1 cellular context compared by ENCODE assay signal in the genomic region with DNA sequence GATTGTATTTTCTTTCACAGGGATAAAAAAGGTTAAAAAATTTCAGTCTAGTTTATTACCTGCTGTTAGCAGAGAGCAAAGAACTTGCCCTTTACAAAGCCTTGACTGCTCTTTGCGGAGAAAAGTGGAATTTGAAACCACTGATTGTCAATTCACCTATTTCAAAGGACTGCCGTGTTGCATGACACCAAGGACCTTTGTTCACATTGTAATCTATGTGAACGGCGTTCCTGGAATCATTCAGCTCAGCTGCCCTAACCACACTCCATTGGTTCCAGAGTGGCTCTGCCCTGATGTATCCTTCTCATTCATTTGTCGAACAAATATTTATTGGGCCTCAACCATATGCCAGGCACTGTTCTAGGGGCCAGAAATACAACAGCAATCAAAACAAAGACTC.
A peak's percentile ranks its signal among the peaks of the same experiment; 100 is the strongest.
TF ChIP-seq lines count a peak whose summit lies in the region.

No MANE protein-coding gene starts in this region.

TF ChIP-seq in HepG2, 621 proteins besides CTCF, POLR2A, EP300 and RAD21 (continued from another document and continues in another):
- TF ChIP-seq, protein P1, sequence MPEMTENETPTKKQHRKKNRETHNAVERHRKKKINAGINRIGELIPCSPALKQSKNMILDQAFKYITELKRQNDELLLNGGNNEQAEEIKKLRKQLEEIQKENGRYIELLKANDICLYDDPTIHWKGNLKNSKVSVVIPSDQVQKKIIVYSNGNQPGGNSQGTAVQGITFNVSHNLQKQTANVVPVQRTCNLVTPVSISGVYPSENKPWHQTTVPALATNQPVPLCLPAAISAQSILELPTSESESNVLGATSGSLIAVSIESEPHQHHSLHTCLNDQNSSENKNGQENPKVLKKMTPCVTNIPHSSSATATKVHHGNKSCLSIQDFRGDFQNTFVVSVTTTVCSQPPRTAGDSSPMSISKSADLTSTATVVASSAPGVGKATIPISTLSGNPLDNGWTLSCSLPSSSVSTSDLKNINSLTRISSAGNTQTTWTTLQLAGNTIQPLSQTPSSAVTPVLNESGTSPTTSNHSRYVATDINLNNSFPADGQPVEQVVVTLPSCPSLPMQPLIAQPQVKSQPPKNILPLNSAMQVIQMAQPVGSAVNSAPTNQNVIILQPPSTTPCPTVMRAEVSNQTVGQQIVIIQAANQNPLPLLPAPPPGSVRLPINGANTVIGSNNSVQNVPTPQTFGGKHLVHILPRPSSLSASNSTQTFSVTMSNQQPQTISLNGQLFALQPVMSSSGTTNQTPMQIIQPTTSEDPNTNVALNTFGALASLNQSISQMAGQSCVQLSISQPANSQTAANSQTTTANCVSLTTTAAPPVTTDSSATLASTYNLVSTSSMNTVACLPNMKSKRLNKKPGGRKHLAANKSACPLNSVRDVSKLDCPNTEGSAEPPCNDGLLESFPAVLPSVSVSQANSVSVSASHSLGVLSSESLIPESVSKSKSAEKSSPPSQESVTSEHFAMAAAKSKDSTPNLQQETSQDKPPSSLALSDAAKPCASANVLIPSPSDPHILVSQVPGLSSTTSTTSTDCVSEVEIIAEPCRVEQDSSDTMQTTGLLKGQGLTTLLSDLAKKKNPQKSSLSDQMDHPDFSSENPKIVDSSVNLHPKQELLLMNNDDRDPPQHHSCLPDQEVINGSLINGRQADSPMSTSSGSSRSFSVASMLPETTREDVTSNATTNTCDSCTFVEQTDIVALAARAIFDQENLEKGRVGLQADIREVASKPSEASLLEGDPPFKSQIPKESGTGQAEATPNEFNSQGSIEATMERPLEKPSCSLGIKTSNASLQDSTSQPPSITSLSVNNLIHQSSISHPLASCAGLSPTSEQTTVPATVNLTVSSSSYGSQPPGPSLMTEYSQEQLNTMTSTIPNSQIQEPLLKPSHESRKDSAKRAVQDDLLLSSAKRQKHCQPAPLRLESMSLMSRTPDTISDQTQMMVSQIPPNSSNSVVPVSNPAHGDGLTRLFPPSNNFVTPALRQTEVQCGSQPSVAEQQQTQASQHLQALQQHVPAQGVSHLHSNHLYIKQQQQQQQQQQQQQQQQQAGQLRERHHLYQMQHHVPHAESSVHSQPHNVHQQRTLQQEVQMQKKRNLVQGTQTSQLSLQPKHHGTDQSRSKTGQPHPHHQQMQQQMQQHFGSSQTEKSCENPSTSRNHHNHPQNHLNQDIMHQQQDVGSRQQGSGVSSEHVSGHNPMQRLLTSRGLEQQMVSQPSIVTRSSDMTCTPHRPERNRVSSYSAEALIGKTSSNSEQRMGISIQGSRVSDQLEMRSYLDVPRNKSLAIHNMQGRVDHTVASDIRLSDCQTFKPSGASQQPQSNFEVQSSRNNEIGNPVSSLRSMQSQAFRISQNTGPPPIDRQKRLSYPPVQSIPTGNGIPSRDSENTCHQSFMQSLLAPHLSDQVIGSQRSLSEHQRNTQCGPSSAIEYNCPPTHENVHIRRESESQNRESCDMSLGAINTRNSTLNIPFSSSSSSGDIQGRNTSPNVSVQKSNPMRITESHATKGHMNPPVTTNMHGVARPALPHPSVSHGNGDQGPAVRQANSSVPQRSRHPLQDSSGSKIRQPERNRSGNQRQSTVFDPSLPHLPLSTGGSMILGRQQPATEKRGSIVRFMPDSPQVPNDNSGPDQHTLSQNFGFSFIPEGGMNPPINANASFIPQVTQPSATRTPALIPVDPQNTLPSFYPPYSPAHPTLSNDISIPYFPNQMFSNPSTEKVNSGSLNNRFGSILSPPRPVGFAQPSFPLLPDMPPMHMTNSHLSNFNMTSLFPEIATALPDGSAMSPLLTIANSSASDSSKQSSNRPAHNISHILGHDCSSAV (CRISPR knock-in tag; IDR thresholded peaks at IDR 0.05; ENCODE audit: borderline replicate concordance) = no peak
- TF ChIP-seq ZNF260 (CRISPR knock-in tag; IDR thresholded peaks at IDR 0.05; ENCODE audit: borderline replicate concordance, low read depth) = no peak
- no peak for TF ChIP-seq ZC3H13 (CRISPR knock-in tag; IDR thresholded peaks at IDR 0.05)
- no peak for TF ChIP-seq ZNF772 (CRISPR knock-in tag; IDR thresholded peaks at IDR 0.05)
- TF ChIP-seq CEBPG (CRISPR knock-in tag; IDR thresholded peaks at IDR 0.05) = peak; percentile 70
- TF ChIP-seq, protein P2, sequence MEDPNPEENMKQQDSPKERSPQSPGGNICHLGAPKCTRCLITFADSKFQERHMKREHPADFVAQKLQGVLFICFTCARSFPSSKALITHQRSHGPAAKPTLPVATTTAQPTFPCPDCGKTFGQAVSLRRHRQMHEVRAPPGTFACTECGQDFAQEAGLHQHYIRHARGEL (CRISPR knock-in tag; IDR thresholded peaks at IDR 0.05) = no peak
- no peak for TF ChIP-seq ZNF850 (CRISPR knock-in tag; conservative IDR thresholded peaks at IDR 0.05)
- TF ChIP-seq, protein P3, sequence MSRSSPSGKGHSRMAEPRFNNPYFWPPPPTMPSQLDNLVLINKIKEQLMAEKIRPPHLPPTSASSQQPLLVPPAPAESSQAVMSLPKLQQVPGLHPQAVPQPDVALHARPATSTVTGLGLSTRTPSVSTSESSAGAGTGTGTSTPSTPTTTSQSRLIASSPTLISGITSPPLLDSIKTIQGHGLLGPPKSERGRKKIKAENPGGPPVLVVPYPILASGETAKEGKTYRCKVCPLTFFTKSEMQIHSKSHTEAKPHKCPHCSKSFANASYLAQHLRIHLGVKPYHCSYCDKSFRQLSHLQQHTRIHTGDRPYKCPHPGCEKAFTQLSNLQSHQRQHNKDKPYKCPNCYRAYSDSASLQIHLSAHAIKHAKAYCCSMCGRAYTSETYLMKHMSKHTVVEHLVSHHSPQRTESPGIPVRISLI (CRISPR knock-in tag; IDR thresholded peaks at IDR 0.05; ENCODE audit: borderline replicate concordance) = no peak
- no peak for TF ChIP-seq HES4 (CRISPR knock-in tag; IDR thresholded peaks at IDR 0.05; ENCODE audit: borderline replicate concordance)
- no peak for TF ChIP-seq RFX1 (IDR thresholded peaks at IDR 0.05)
- TF ChIP-seq, protein P4, sequence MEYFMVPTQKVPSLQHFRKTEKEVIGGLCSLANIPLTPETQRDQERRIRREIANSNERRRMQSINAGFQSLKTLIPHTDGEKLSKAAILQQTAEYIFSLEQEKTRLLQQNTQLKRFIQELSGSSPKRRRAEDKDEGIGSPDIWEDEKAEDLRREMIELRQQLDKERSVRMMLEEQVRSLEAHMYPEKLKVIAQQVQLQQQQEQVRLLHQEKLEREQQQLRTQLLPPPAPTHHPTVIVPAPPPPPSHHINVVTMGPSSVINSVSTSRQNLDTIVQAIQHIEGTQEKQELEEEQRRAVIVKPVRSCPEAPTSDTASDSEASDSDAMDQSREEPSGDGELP (IDR thresholded peaks at IDR 0.05; ENCODE audit: borderline replicate concordance, low read depth) = peak; percentile 41; the same call in 1 of the 2 replicates
- TF ChIP-seq HMGA1 (CRISPR knock-in tag; conservative IDR thresholded peaks at IDR 0.05) = no peak
- TF ChIP-seq REL (CRISPR knock-in tag; conservative IDR thresholded peaks at IDR 0.05) = no peak
- peak; percentile 42; the same call in 1 of the 2 replicates for TF ChIP-seq MEIS2 (CRISPR knock-in tag; IDR thresholded peaks at IDR 0.05)
- no peak for TF ChIP-seq ZNF24 (IDR thresholded peaks at IDR 0.05)
- TF ChIP-seq ZNF781 (CRISPR knock-in tag; IDR thresholded peaks at IDR 0.05; ENCODE audit: borderline replicate concordance, not compliant biosample characterization) = no peak
- TF ChIP-seq TARDBP (CRISPR knock-in tag; IDR thresholded peaks at IDR 0.05) = peak; percentile 51; the same call in 1 of the 2 replicates
- TF ChIP-seq RCOR2 (CRISPR knock-in tag; IDR thresholded peaks at IDR 0.05) = 0 out of 2 replicates have a peak, but pooled peaks have one; percentile 37
- no peak for TF ChIP-seq ZFY (CRISPR knock-in tag; IDR thresholded peaks at IDR 0.05)
- TF ChIP-seq JARID2 (CRISPR knock-in tag; IDR thresholded peaks at IDR 0.05; ENCODE audit: insufficient replicate concordance) = no peak
- TF ChIP-seq GATAD1 (CRISPR knock-in tag; IDR thresholded peaks at IDR 0.05) = no peak
- peak; percentile 33; the same call in 1 of the 2 replicates for TF ChIP-seq REPIN1 (CRISPR knock-in tag; IDR thresholded peaks at IDR 0.05; ENCODE audit: borderline replicate concordance, low read depth)
- no peak for TF ChIP-seq CC2D1A (CRISPR knock-in tag; IDR thresholded peaks at IDR 0.05)
- no peak for TF ChIP-seq ARID2 (CRISPR knock-in tag; IDR thresholded peaks at IDR 0.05; ENCODE audit: borderline replicate concordance)
- TF ChIP-seq, protein P5, sequence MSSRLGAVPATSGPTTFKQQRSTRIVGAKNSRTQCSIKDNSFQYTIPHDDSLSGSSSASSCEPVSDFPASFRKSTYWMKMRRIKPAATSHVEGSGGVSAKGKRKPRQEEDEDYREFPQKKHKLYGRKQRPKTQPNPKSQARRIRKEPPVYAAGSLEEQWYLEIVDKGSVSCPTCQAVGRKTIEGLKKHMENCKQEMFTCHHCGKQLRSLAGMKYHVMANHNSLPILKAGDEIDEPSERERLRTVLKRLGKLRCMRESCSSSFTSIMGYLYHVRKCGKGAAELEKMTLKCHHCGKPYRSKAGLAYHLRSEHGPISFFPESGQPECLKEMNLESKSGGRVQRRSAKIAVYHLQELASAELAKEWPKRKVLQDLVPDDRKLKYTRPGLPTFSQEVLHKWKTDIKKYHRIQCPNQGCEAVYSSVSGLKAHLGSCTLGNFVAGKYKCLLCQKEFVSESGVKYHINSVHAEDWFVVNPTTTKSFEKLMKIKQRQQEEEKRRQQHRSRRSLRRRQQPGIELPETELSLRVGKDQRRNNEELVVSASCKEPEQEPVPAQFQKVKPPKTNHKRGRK (CRISPR knock-in tag; IDR thresholded peaks at IDR 0.05) = no peak
- no peak for TF ChIP-seq ZNF530 (CRISPR knock-in tag; IDR thresholded peaks at IDR 0.05; ENCODE audit: low read depth)
- TF ChIP-seq HHEX (CRISPR knock-in tag; IDR thresholded peaks at IDR 0.05) = 0 out of 2 replicates have a peak, but pooled peaks have one; percentile 8
- TF ChIP-seq NPAS2 (CRISPR knock-in tag; IDR thresholded peaks at IDR 0.05; ENCODE audit: borderline replicate concordance) = no peak
- TF ChIP-seq, protein P6, sequence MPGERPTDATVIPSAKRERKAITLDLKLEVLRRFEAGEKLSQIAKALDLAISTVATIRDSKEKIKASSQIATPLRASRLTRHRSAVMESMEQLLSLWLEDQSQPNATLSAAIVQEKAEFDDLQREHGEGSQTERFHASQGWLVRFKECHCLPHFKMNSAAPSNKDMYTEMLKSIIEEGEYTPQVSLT (CRISPR knock-in tag; IDR thresholded peaks at IDR 0.05; ENCODE audit: borderline replicate concordance, low read depth) = no peak
- TF ChIP-seq KDM5B (CRISPR knock-in tag; IDR thresholded peaks at IDR 0.05; ENCODE audit: borderline replicate concordance) = no peak
- no peak for TF ChIP-seq ZNF17 (CRISPR knock-in tag; IDR thresholded peaks at IDR 0.05)
- TF ChIP-seq TP53 (CRISPR knock-in tag; conservative IDR thresholded peaks at IDR 0.05) = no peak
- TF ChIP-seq ZNF788 (CRISPR knock-in tag; IDR thresholded peaks at IDR 0.05; ENCODE audit: borderline replicate concordance) = no peak
- TF ChIP-seq KDM3A (CRISPR knock-in tag; IDR thresholded peaks at IDR 0.05; ENCODE audit: low read depth) = no peak
- no peak for TF ChIP-seq ZNF7 (CRISPR knock-in tag; IDR thresholded peaks at IDR 0.05)
- no peak for TF ChIP-seq PHF5A (CRISPR knock-in tag; IDR thresholded peaks at IDR 0.05; ENCODE audit: low read depth, unreplicated experiment)
- TF ChIP-seq ZNF329 (CRISPR knock-in tag; IDR thresholded peaks at IDR 0.05; ENCODE audit: low read depth) = no peak
- TF ChIP-seq ZNF230 (CRISPR knock-in tag; IDR thresholded peaks at IDR 0.05) = no peak
- peak; percentile 96 for TF ChIP-seq SIX4 (CRISPR knock-in tag; IDR thresholded peaks at IDR 0.05)
- TF ChIP-seq STAT5B (CRISPR knock-in tag; IDR thresholded peaks at IDR 0.05) = no peak
- TF ChIP-seq ZNF790 (CRISPR knock-in tag; IDR thresholded peaks at IDR 0.05; ENCODE audit: borderline replicate concordance) = no peak
- TF ChIP-seq, protein P7, sequence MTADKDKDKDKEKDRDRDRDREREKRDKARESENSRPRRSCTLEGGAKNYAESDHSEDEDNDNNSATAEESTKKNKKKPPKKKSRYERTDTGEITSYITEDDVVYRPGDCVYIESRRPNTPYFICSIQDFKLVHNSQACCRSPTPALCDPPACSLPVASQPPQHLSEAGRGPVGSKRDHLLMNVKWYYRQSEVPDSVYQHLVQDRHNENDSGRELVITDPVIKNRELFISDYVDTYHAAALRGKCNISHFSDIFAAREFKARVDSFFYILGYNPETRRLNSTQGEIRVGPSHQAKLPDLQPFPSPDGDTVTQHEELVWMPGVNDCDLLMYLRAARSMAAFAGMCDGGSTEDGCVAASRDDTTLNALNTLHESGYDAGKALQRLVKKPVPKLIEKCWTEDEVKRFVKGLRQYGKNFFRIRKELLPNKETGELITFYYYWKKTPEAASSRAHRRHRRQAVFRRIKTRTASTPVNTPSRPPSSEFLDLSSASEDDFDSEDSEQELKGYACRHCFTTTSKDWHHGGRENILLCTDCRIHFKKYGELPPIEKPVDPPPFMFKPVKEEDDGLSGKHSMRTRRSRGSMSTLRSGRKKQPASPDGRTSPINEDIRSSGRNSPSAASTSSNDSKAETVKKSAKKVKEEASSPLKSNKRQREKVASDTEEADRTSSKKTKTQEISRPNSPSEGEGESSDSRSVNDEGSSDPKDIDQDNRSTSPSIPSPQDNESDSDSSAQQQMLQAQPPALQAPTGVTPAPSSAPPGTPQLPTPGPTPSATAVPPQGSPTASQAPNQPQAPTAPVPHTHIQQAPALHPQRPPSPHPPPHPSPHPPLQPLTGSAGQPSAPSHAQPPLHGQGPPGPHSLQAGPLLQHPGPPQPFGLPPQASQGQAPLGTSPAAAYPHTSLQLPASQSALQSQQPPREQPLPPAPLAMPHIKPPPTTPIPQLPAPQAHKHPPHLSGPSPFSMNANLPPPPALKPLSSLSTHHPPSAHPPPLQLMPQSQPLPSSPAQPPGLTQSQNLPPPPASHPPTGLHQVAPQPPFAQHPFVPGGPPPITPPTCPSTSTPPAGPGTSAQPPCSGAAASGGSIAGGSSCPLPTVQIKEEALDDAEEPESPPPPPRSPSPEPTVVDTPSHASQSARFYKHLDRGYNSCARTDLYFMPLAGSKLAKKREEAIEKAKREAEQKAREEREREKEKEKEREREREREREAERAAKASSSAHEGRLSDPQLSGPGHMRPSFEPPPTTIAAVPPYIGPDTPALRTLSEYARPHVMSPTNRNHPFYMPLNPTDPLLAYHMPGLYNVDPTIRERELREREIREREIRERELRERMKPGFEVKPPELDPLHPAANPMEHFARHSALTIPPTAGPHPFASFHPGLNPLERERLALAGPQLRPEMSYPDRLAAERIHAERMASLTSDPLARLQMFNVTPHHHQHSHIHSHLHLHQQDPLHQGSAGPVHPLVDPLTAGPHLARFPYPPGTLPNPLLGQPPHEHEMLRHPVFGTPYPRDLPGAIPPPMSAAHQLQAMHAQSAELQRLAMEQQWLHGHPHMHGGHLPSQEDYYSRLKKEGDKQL (CRISPR knock-in tag; IDR thresholded peaks at IDR 0.05; ENCODE audit: low read depth) = no peak
- TF ChIP-seq TAF15 (IDR thresholded peaks at IDR 0.05; ENCODE audit: low read depth, low read length, poor library complexity, severe bottlenecking) = no peak
- TF ChIP-seq, protein P8, sequence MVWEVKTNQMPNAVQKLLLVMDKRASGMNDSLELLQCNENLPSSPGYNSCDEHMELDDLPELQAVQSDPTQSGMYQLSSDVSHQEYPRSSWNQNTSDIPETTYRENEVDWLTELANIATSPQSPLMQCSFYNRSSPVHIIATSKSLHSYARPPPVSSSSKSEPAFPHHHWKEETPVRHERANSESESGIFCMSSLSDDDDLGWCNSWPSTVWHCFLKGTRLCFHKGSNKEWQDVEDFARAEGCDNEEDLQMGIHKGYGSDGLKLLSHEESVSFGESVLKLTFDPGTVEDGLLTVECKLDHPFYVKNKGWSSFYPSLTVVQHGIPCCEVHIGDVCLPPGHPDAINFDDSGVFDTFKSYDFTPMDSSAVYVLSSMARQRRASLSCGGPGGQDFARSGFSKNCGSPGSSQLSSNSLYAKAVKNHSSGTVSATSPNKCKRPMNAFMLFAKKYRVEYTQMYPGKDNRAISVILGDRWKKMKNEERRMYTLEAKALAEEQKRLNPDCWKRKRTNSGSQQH (CRISPR knock-in tag; IDR thresholded peaks at IDR 0.05; ENCODE audit: low read depth) = no peak
- no peak for TF ChIP-seq ZFP1 (CRISPR knock-in tag; IDR thresholded peaks at IDR 0.05)
- TF ChIP-seq NONO (IDR thresholded peaks at IDR 0.05) = no peak
- TF ChIP-seq NONO (CRISPR knock-in tag; conservative IDR thresholded peaks at IDR 0.05) = no peak
